ENCODE assay signal across 20 cellular contexts in the genomic region with DNA sequence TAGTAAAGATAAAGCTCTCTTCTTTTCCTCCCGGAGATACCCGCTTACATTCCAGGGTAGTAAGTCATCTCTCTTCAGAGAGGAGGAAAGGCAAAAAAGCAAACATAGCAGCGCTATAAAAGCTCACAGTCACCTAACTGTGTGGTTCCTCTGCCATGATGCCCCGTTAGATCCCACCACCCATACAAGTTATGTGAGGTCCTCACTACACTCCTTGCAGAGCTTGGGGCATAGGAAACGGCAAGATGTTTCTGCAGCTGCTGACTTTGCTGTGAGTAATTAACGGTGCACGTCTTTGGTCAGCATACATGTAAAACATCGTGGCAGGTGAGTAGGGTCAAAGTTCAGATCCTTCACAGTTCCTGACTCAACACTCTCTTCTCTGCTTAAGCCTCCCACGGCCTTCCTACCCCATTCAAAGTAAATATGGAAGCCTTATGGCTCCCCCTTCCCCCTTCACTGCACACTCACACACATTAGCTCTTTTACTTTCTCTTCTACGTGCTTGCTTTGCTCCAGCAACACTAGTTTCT.
A peak's percentile ranks its signal among the peaks of the same experiment; 100 is the strongest.
DNase-seq lines count a peak whose midpoint lies in the region; ATAC-seq, FAIRE-seq and TF ChIP-seq lines count a peak whose summit lies in the region.
"Had no signal": no experiment of that assay in that cellular context is flagged by ENCODE, and none has a peak within 500 bp of the region (broad histone marks: within the 10 kb centered on the region; RNA-seq: fewer than 3 reads in every experiment).

No MANE protein-coding gene starts in this region.

- H3K36me3 Mint-ChIP-seq in astrocyte (ENCODE audit: low read depth, unreplicated experiment), result no peaks in the 10 kb centered on the region
- H3K36me3 Mint-ChIP-seq: activated naive CD8-positive, alpha-beta T cell treated with anti-CD3 and anti-CD28 coated beads, Interleukin-2, amount 10 ng/mL, durations not matched to agents 7 days and 5 days; T-cell had no signal

- no peak overlapping the region for H3K9ac ChIP-seq in astrocyte (ENCODE audit: low read length)

- H3K27ac ChIP-seq in astrocyte (ENCODE audit: low read depth, low read length), result no peak overlapping the region
- H3K27ac ChIP-seq: right atrium auricular region, suprapubic skin, VCaP had no signal

- H3K4me3 ChIP-seq in astrocyte (ENCODE audit: insufficient read depth, low read depth, low read length), result no peak overlapping the region
- H3K4me3 ChIP-seq: right atrium auricular region, suprapubic skin had no signal

- H3K27me3 ChIP-seq in astrocyte (ENCODE audit: insufficient read depth, low read length), result no peaks in the 10 kb centered on the region
- H3K27me3 ChIP-seq: right atrium auricular region, suprapubic skin had no signal

- H3K9me3 Mint-ChIP-seq in astrocyte (ENCODE audit: unreplicated experiment), result no peaks in the 10 kb centered on the region
- H3K9me3 Mint-ChIP-seq: activated naive CD8-positive, alpha-beta T cell treated with anti-CD3 and anti-CD28 coated beads, Interleukin-2, amount 10 ng/mL, durations not matched to agents 7 days and 5 days; T-cell had no signal

- no peaks in the 10 kb centered on the region for H3K79me2 ChIP-seq in astrocyte (ENCODE audit: insufficient read depth, low read length)

- H3K4me1 Mint-ChIP-seq in astrocyte (ENCODE audit: low read depth, unreplicated experiment), result peaks cover 6% of the 10 kb centered on the region
- H3K4me1 Mint-ChIP-seq: T-cell had no signal

- no peak for TF ChIP-seq CTCF in astrocyte (IDR thresholded peaks at IDR 0.05; ENCODE audit: insufficient read depth, low read depth, low read length)

- H3K36me3 ChIP-seq in astrocyte (ENCODE audit: insufficient read depth, low read length), result no peaks in the 10 kb centered on the region
- H3K36me3 ChIP-seq: right atrium auricular region, suprapubic skin had no signal

- peaks cover 4% of the 10 kb centered on the region for H3K27me3 Mint-ChIP-seq in astrocyte (ENCODE audit: low read depth, unreplicated experiment)
- H3K27me3 Mint-ChIP-seq: activated naive CD8-positive, alpha-beta T cell treated with anti-CD3 and anti-CD28 coated beads, Interleukin-2, amount 10 ng/mL, durations not matched to agents 7 days and 5 days had no signal

- no peak overlapping the region for H3K27ac Mint-ChIP-seq in astrocyte (ENCODE audit: unreplicated experiment)
- H3K27ac Mint-ChIP-seq: activated naive CD8-positive, alpha-beta T cell treated with anti-CD3 and anti-CD28 coated beads, Interleukin-2, amount 10 ng/mL, durations not matched to agents 7 days and 5 days; T-cell had no signal

- H3K4me2 ChIP-seq in astrocyte (ENCODE audit: low read length), result peak overlapping the region; percentile 32

- H3K4me3 Mint-ChIP-seq in astrocyte (ENCODE audit: unreplicated experiment), result no peak overlapping the region
- H3K4me3 Mint-ChIP-seq: activated naive CD8-positive, alpha-beta T cell treated with anti-CD3 and anti-CD28 coated beads, Interleukin-2, amount 10 ng/mL, durations not matched to agents 7 days and 5 days; T-cell had no signal

- no peak for FAIRE-seq in astrocyte (lab: Jason Lieb, UNC)

- DNase-seq in HT-29 (ENCODE audit: low spot score), result peak; percentile 31
- no peak for DNase-seq in astrocyte (ENCODE audit: low read depth)
- no peak for DNase-seq in left colon
- no peak for DNase-seq in NCI-H128 (lab: John Stamatoyannopoulos, UW; ENCODE audit: unreplicated experiment)
- DNase-seq in stimulated activated CD4-positive, alpha-beta T cell treated with anti-CD3 and anti-CD28 coated beads, Interleukin-2, amount 100 ng/mL, for 48 hours, result no peak
- DNase-seq: activated CD4-positive, alpha-beta T cell treated with anti-CD3 and anti-CD28 coated beads, Interleukin-2, amount 50 U/mL, for 1 hour; activated CD8-positive, alpha-beta memory T cell treated with anti-CD3 and anti-CD28 coated beads, Interleukin-2, amount 50 U/mL, for 4 hours; activated naive CD8-positive, alpha-beta T cell treated with anti-CD3 and anti-CD28 coated beads, Interleukin-2, amount 10 ng/mL, durations not matched to agents 7 days and 5 days; mammary epithelial cell; MM.1S; NCI-H146; NCI-H2171 treated with DMSO at 0.1 percent for 48 hours; NCI-H69; SHP77 treated with DMSO at 0.1 percent for 48 hours; T-cell had no signal

- intact Hi-C loops in left colon (cut with DNase I, micrococcal nuclease), result no loop called here

- H3K9me3 ChIP-seq in astrocyte (ENCODE audit: insufficient read depth, low read depth, low read length), result no peaks in the 10 kb centered on the region
- H3K9me3 ChIP-seq: right atrium auricular region, suprapubic skin had no signal

- ATAC-seq in left colon, result peak; percentile 25
- no peak for ATAC-seq in HG02973 (IDR thresholded peaks at IDR 0.05; ENCODE audit: unreplicated experiment)
- ATAC-seq in GM21390 (IDR thresholded peaks at IDR 0.05; ENCODE audit: unreplicated experiment), result no peak
- ATAC-seq: T-cell had no signal

- H3K4me1 ChIP-seq in astrocyte (ENCODE audit: insufficient read depth, low read length), result no peaks in the 10 kb centered on the region
- H3K4me1 ChIP-seq: right atrium auricular region, suprapubic skin had no signal

- H2AFZ ChIP-seq in astrocyte (ENCODE audit: low read depth, low read length), result no peak overlapping the region

- H4K20me1 ChIP-seq in astrocyte (ENCODE audit: insufficient read depth, low read length), result no peaks in the 10 kb centered on the region
